In the genomic region with DNA sequence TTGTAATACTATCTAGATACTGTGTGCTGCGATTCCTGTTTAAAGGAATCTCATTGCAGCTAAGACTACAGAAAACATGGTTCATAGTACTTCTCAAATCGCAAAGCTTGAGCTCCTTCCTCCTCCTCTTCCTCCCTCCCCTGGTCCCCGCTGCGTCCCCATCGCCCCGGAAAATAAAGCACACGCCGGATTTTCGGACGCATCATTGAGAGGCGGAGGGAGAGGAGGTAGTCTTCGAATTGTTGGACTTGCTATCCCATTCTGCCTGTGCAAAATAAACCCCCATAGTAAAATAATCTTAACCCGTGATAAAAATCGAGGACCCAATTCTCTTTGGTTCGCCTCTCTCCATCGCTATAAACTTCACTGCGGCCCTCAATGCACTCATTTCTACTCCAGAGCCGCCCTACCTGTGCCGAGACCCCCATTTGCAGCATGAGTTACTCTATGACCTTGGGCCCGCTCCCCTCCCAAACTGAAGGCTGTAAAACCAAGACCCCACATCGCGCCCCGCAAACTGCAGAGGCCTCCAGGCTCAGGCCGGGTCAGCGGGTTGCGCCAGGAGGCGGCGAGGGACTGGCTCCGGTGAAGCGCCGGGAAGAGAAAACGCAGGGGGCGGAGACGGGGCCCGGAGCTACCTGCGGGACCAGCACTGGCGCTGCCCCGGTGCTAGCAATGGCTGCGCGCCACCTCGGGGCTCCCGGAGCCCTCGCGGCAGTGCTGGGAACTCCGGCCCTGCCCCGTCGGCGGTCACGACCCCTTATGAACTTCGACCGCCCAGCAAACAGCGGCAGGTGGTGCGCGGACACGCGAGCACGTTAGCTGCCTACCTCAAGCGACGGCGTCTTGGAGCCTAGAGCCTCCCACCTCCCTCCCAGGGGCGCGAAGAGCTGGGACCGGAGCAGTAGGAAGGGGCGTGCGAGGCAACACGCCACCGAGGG, we compare ENCODE assay signal across 1 cellular context.
TF ChIP-seq lines count a peak whose summit lies in the region.

No MANE protein-coding gene starts in this region.

TF ChIP-seq in HepG2, 621 proteins besides CTCF, POLR2A, EP300 and RAD21 (continued from another document and continues in another):
- TF ChIP-seq, protein P1, sequence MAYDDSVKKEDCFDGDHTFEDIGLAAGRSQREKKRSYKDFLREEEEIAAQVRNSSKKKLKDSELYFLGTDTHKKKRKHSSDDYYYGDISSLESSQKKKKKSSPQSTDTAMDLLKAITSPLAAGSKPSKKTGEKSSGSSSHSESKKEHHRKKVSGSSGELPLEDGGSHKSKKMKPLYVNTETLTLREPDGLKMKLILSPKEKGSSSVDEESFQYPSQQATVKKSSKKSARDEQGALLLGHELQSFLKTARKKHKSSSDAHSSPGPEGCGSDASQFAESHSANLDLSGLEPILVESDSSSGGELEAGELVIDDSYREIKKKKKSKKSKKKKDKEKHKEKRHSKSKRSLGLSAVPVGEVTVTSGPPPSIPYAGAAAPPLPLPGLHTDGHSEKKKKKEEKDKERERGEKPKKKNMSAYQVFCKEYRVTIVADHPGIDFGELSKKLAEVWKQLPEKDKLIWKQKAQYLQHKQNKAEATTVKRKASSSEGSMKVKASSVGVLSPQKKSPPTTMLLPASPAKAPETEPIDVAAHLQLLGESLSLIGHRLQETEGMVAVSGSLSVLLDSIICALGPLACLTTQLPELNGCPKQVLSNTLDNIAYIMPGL (CRISPR knock-in tag; IDR thresholded peaks at IDR 0.05; ENCODE audit: borderline replicate concordance in 1 of 2, low read depth in 1 of 2) = no peak; a peak in 1 of 4 replicates
- TF ChIP-seq ZC3H4 (CRISPR knock-in tag; IDR thresholded peaks at IDR 0.05; ENCODE audit: borderline replicate concordance) = peak; percentile 58; the same call in 1 of the 2 replicates
- TF ChIP-seq ZNF136 (CRISPR knock-in tag; IDR thresholded peaks at IDR 0.05; ENCODE audit: low read depth) = no peak
- TF ChIP-seq, protein P2, sequence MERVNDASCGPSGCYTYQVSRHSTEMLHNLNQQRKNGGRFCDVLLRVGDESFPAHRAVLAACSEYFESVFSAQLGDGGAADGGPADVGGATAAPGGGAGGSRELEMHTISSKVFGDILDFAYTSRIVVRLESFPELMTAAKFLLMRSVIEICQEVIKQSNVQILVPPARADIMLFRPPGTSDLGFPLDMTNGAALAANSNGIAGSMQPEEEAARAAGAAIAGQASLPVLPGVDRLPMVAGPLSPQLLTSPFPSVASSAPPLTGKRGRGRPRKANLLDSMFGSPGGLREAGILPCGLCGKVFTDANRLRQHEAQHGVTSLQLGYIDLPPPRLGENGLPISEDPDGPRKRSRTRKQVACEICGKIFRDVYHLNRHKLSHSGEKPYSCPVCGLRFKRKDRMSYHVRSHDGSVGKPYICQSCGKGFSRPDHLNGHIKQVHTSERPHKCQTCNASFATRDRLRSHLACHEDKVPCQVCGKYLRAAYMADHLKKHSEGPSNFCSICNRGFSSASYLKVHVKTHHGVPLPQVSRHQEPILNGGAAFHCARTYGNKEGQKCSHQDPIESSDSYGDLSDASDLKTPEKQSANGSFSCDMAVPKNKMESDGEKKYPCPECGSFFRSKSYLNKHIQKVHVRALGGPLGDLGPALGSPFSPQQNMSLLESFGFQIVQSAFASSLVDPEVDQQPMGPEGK (CRISPR knock-in tag; IDR thresholded peaks at IDR 0.05) = no peak
- TF ChIP-seq, protein P3, sequence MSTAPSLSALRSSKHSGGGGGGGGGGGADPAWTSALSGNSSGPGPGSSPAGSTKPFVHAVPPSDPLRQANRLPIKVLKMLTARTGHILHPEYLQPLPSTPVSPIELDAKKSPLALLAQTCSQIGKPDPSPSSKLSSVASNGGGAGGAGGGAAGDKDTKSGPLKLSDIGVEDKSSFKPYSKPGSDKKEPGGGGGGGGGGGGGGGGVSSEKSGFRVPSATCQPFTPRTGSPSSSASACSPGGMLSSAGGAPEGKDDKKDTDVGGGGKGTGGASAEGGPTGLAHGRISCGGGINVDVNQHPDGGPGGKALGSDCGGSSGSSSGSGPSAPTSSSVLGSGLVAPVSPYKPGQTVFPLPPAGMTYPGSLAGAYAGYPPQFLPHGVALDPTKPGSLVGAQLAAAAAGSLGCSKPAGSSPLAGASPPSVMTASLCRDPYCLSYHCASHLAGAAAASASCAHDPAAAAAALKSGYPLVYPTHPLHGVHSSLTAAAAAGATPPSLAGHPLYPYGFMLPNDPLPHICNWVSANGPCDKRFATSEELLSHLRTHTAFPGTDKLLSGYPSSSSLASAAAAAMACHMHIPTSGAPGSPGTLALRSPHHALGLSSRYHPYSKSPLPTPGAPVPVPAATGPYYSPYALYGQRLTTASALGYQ (CRISPR knock-in tag; IDR thresholded peaks at IDR 0.05) = 0 out of 2 replicates have a peak, but pooled peaks have one; percentile 26
- TF ChIP-seq, protein P4, sequence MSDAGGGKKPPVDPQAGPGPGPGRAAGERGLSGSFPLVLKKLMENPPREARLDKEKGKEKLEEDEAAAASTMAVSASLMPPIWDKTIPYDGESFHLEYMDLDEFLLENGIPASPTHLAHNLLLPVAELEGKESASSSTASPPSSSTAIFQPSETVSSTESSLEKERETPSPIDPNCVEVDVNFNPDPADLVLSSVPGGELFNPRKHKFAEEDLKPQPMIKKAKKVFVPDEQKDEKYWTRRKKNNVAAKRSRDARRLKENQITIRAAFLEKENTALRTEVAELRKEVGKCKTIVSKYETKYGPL (CRISPR knock-in tag; IDR thresholded peaks at IDR 0.05) = 0 out of 2 replicates have a peak, but pooled peaks have one; percentile 34
- 0 out of 2 replicates have a peak, but pooled peaks have one; percentile 75 for TF ChIP-seq RXRA (CRISPR knock-in tag; IDR thresholded peaks at IDR 0.05)
- TF ChIP-seq, protein P5, sequence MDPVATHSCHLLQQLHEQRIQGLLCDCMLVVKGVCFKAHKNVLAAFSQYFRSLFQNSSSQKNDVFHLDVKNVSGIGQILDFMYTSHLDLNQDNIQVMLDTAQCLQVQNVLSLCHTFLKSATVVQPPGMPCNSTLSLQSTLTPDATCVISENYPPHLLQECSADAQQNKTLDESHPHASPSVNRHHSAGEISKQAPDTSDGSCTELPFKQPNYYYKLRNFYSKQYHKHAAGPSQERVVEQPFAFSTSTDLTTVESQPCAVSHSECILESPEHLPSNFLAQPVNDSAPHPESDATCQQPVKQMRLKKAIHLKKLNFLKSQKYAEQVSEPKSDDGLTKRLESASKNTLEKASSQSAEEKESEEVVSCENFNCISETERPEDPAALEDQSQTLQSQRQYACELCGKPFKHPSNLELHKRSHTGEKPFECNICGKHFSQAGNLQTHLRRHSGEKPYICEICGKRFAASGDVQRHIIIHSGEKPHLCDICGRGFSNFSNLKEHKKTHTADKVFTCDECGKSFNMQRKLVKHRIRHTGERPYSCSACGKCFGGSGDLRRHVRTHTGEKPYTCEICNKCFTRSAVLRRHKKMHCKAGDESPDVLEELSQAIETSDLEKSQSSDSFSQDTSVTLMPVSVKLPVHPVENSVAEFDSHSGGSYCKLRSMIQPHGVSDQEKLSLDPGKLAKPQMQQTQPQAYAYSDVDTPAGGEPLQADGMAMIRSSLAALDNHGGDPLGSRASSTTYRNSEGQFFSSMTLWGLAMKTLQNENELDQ (CRISPR knock-in tag; IDR thresholded peaks at IDR 0.05; ENCODE audit: borderline replicate concordance) = 0 out of 2 replicates have a peak, but pooled peaks have one; percentile 7
- TF ChIP-seq ASH2L (IDR thresholded peaks at IDR 0.05; ENCODE audit: insufficient read length, low read depth, low read length) = peak; percentile 94
- TF ChIP-seq, protein P6, sequence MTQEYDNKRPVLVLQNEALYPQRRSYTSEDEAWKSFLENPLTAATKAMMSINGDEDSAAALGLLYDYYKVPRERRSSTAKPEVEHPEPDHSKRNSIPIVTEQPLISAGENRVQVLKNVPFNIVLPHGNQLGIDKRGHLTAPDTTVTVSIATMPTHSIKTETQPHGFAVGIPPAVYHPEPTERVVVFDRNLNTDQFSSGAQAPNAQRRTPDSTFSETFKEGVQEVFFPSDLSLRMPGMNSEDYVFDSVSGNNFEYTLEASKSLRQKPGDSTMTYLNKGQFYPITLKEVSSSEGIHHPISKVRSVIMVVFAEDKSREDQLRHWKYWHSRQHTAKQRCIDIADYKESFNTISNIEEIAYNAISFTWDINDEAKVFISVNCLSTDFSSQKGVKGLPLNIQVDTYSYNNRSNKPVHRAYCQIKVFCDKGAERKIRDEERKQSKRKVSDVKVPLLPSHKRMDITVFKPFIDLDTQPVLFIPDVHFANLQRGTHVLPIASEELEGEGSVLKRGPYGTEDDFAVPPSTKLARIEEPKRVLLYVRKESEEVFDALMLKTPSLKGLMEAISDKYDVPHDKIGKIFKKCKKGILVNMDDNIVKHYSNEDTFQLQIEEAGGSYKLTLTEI (CRISPR knock-in tag; conservative IDR thresholded peaks at IDR 0.05) = no peak
- TF ChIP-seq, protein P7, sequence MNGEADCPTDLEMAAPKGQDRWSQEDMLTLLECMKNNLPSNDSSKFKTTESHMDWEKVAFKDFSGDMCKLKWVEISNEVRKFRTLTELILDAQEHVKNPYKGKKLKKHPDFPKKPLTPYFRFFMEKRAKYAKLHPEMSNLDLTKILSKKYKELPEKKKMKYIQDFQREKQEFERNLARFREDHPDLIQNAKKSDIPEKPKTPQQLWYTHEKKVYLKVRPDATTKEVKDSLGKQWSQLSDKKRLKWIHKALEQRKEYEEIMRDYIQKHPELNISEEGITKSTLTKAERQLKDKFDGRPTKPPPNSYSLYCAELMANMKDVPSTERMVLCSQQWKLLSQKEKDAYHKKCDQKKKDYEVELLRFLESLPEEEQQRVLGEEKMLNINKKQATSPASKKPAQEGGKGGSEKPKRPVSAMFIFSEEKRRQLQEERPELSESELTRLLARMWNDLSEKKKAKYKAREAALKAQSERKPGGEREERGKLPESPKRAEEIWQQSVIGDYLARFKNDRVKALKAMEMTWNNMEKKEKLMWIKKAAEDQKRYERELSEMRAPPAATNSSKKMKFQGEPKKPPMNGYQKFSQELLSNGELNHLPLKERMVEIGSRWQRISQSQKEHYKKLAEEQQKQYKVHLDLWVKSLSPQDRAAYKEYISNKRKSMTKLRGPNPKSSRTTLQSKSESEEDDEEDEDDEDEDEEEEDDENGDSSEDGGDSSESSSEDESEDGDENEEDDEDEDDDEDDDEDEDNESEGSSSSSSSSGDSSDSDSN (CRISPR knock-in tag; IDR thresholded peaks at IDR 0.05) = peak; percentile 91
- TF ChIP-seq NFATC3 (CRISPR knock-in tag; IDR thresholded peaks at IDR 0.05) = 0 out of 2 replicates have a peak, but pooled peaks have one; percentile 23
- TF ChIP-seq, protein P8, sequence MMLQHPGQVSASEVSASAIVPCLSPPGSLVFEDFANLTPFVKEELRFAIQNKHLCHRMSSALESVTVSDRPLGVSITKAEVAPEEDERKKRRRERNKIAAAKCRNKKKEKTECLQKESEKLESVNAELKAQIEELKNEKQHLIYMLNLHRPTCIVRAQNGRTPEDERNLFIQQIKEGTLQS (CRISPR knock-in tag; IDR thresholded peaks at IDR 0.05) = peak; percentile 37; the same call in 1 of the 2 replicates
- peak; percentile 36; the same call in 1 of the 2 replicates for TF ChIP-seq ZNF629 (CRISPR knock-in tag; conservative IDR thresholded peaks at IDR 0.05)
- peak; percentile 50 for TF ChIP-seq PTBP1 (IDR thresholded peaks at IDR 0.05; ENCODE audit: low read depth, low read length, poor library complexity, severe bottlenecking)
- TF ChIP-seq ZNF790 (CRISPR knock-in tag; IDR thresholded peaks at IDR 0.05; ENCODE audit: borderline replicate concordance) = 0 out of 2 replicates have a peak, but pooled peaks have one; percentile 46
- TF ChIP-seq, protein P9, sequence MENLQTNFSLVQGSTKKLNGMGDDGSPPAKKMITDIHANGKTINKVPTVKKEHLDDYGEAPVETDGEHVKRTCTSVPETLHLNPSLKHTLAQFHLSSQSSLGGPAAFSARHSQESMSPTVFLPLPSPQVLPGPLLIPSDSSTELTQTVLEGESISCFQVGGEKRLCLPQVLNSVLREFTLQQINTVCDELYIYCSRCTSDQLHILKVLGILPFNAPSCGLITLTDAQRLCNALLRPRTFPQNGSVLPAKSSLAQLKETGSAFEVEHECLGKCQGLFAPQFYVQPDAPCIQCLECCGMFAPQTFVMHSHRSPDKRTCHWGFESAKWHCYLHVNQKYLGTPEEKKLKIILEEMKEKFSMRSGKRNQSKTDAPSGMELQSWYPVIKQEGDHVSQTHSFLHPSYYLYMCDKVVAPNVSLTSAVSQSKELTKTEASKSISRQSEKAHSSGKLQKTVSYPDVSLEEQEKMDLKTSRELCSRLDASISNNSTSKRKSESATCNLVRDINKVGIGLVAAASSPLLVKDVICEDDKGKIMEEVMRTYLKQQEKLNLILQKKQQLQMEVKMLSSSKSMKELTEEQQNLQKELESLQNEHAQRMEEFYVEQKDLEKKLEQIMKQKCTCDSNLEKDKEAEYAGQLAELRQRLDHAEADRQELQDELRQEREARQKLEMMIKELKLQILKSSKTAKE (CRISPR knock-in tag; IDR thresholded peaks at IDR 0.05; ENCODE audit: borderline replicate concordance) = peak; percentile 27; the same call in 1 of the 2 replicates
- no peak for TF ChIP-seq BRCA1 (CRISPR knock-in tag; IDR thresholded peaks at IDR 0.05)
- peak; percentile 16; the same call in 1 of the 2 replicates for TF ChIP-seq KLF13 (CRISPR knock-in tag; IDR thresholded peaks at IDR 0.05)
- peak; percentile 77 for TF ChIP-seq IKZF4 (CRISPR knock-in tag; IDR thresholded peaks at IDR 0.05; ENCODE audit: borderline replicate concordance, low read depth, not compliant biosample characterization)
- TF ChIP-seq NR2F6 (IDR thresholded peaks at IDR 0.05) = peak; percentile 16; the same call in 1 of the 2 replicates
- peak; percentile 49 for TF ChIP-seq NR2F6 (CRISPR knock-in tag; IDR thresholded peaks at IDR 0.05)
- TF ChIP-seq AGO2 (optimal IDR thresholded peaks at IDR 0.05; ENCODE audit: low read depth, low read length) = peak; percentile 86
- TF ChIP-seq, protein P10, sequence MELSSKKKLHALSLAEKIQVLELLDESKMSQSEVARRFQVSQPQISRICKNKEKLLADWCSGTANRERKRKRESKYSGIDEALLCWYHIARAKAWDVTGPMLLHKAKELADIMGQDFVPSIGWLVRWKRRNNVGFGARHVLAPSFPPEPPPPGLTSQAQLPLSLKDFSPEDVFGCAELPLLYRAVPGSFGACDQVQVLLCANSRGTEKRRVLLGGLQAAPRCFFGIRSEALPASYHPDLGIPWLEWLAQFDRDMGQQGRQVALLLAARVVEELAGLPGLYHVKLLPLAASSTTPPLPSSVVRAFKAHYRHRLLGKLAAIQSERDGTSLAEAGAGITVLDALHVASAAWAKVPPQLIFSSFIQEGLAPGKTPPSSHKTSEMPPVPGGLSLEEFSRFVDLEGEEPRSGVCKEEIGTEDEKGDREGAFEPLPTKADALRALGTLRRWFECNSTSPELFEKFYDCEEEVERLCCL (CRISPR knock-in tag; IDR thresholded peaks at IDR 0.05; ENCODE audit: borderline replicate concordance) = peak; percentile 71
- peak; percentile 38 for TF ChIP-seq MED8 (CRISPR knock-in tag; IDR thresholded peaks at IDR 0.05; ENCODE audit: insufficient replicate concordance)
- TF ChIP-seq, protein P11, sequence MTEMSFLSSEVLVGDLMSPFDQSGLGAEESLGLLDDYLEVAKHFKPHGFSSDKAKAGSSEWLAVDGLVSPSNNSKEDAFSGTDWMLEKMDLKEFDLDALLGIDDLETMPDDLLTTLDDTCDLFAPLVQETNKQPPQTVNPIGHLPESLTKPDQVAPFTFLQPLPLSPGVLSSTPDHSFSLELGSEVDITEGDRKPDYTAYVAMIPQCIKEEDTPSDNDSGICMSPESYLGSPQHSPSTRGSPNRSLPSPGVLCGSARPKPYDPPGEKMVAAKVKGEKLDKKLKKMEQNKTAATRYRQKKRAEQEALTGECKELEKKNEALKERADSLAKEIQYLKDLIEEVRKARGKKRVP (CRISPR knock-in tag; IDR thresholded peaks at IDR 0.05) = 0 out of 4 replicates have a peak, but pooled peaks of 1 of the 2 experiments have one; percentile 24
